1 cellular context compared by ENCODE assay signal in genomic region chr13:60074397-60074796, GRCh38.
TF ChIP-seq lines count a peak whose summit lies in the region.

No MANE protein-coding gene starts in this region.

TF ChIP-seq in GM12878, 131 proteins besides CTCF, POLR2A, EP300 and RAD21 (continued from another document):
- TF ChIP-seq ZNF687 (IDR thresholded peaks at IDR 0.05) (no peak), NBN (IDR thresholded peaks at IDR 0.05) (no peak), KLF5 (IDR thresholded peaks at IDR 0.05; ENCODE audit: partially characterized antibody) (no peak), BCL3 (IDR thresholded peaks at IDR 0.05; ENCODE audit: borderline replicate concordance, insufficient read depth, low read depth, low read length, poor library complexity, severe bottlenecking) (no peak), ESRRA (IDR thresholded peaks at IDR 0.05; ENCODE audit: low read length) (no peak), PAX8 (IDR thresholded peaks at IDR 0.05) (no peak), SMAD5 (IDR thresholded peaks at IDR 0.05; ENCODE audit: low read depth) (no peak)
- TF ChIP-seq, protein P1, sequence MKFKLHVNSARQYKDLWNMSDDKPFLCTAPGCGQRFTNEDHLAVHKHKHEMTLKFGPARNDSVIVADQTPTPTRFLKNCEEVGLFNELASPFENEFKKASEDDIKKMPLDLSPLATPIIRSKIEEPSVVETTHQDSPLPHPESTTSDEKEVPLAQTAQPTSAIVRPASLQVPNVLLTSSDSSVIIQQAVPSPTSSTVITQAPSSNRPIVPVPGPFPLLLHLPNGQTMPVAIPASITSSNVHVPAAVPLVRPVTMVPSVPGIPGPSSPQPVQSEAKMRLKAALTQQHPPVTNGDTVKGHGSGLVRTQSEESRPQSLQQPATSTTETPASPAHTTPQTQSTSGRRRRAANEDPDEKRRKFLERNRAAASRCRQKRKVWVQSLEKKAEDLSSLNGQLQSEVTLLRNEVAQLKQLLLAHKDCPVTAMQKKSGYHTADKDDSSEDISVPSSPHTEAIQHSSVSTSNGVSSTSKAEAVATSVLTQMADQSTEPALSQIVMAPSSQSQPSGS (IDR thresholded peaks at IDR 0.05; ENCODE audit: low read length), result no peak
- TF ChIP-seq, protein P2, sequence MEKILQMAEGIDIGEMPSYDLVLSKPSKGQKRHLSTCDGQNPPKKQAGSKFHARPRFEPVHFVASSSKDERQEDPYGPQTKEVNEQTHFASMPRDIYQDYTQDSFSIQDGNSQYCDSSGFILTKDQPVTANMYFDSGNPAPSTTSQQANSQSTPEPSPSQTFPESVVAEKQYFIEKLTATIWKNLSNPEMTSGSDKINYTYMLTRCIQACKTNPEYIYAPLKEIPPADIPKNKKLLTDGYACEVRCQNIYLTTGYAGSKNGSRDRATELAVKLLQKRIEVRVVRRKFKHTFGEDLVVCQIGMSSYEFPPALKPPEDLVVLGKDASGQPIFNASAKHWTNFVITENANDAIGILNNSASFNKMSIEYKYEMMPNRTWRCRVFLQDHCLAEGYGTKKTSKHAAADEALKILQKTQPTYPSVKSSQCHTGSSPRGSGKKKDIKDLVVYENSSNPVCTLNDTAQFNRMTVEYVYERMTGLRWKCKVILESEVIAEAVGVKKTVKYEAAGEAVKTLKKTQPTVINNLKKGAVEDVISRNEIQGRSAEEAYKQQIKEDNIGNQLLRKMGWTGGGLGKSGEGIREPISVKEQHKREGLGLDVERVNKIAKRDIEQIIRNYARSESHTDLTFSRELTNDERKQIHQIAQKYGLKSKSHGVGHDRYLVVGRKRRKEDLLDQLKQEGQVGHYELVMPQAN (conservative IDR thresholded peaks at IDR 0.05), result no peak
TF ChIP-seq in GM12878: peak in this region for 2.
